8 cellular contexts compared by ENCODE assay signal in the genomic region with DNA sequence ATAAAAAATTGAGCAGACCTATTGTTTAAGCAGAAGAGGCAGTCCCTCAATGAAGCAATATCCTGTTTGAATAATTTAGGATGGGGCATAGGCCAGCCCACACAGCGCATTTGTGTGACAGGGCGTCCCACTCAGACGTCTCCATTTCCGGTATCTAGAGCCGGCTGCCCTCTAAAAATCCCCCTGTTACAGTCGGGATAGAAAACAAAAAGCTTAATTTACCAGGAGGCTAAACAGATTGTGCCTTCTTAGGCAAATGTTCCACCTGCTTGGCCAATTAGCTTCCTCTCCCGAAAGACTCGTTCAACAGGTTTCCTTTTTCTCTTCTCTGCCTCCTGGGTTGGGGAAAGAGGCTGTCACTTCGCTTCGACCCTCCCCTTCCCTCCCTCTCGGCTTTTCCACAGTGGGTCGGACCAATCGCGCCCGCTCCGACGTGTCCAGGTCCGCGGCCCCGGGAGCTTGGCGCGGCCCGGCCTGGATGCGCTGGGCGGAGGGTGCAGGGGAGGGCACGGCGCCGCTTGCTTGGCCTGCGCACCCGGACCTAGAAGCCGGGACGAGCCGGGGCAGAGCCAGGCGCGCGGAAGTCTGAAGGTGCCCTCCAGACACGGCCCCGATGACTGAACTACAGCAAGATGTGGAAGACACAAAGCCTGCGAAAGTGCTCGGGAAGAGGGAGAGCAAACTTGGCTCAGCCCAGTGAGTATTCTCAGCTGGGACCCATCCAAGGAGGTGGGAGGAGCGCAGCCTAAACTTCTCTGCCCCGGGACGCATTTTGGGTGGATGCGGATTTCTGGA. TPM values are rescaled to one million over a fixed set of nuclear protein-coding genes. Genes with fewer than 3 reads are reported as not detected.
DNase-seq lines count a peak whose midpoint lies in the region; ATAC-seq and TF ChIP-seq lines count a peak whose summit lies in the region.

A gene with protein sequence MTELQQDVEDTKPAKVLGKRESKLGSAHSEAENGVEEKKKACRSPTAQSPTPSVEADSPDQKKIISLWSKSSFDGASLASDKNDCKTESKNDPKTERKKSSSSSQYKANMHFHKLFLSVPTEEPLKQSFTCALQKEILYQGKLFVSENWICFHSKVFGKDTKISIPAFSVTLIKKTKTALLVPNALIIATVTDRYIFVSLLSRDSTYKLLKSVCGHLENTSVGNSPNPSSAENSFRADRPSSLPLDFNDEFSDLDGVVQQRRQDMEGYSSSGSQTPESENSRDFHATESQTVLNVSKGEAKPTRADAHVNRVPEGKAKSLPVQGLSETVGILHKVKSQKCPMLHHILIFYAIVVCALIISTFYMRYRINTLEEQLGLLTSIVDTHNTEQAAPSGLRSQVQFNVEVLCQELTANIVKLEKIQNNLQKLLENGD (plus strand): TSS at position 416 of the 795 bp plus-strand sequence. CDS start 198 bp downstream, at position 614.

- no peak for TF ChIP-seq CTCF in mesothelial cell of epicardium (IDR thresholded peaks at IDR 0.05; ENCODE audit: unreplicated experiment)

- H3K4me1 Mint-ChIP-seq in mesothelial cell of epicardium: peaks cover 25% of the 10 kb centered on the region

- peak; percentile 83 for DNase-seq in ACHN
- DNase-seq in NCI-H82 (lab: John Stamatoyannopoulos, UW): peak; percentile 93
- peak; percentile 38 for DNase-seq in activated T-cell treated with anti-CD3 and anti-CD28 coated beads for 1 hour (ENCODE audit: low read depth)
- DNase-seq in epidermal melanocyte (ENCODE audit: insufficient read length, low spot score): peak; percentile 63
- DNase-seq in mesothelial cell of epicardium (ENCODE audit: low spot score in 2 of 2, unreplicated experiment in 2 of 2): peak; percentile 41 to 74
- DNase-seq in stimulated activated CD8-positive, alpha-beta memory T cell treated with anti-CD3 and anti-CD28 coated beads, Interleukin-15, amount 100 ng/mL, for 48 hours (ENCODE audit: low read depth in 2 of 2): peak; percentile 47 to 49

- H3K27ac Mint-ChIP-seq in mesothelial cell of epicardium: peak within 1 kb of the TSS; percentile 86

- ATAC-seq in GM18909 (IDR thresholded peaks at IDR 0.05; ENCODE audit: poor library complexity, unreplicated experiment): peak; percentile 90
- peak; percentile 92 for ATAC-seq in HG03159 (IDR thresholded peaks at IDR 0.05; ENCODE audit: unreplicated experiment)

- peak within 1 kb of the TSS; percentile 84 for H3K4me3 Mint-ChIP-seq in mesothelial cell of epicardium

- H3K36me3 Mint-ChIP-seq in mesothelial cell of epicardium: no peaks in the 10 kb centered on the region

- in situ Hi-C loops in ACHN (cut with HindIII; ENCODE audit: low pct_ligation_motif_present, low pct_unique_long_range_greater_than_20kb, low sequenced_read_pairs): no loop called here

- no peaks in the 10 kb centered on the region for H3K9me3 Mint-ChIP-seq in mesothelial cell of epicardium

- H3K27me3 Mint-ChIP-seq in mesothelial cell of epicardium (ENCODE audit: low read depth): no peaks in the 10 kb centered on the region

RNA-seq across cellular contexts. Expression of the gene that starts here (rescaled TPM):
- 12.0 to 15.0 TPM (median 14.0 TPM) in 3 replicates for total RNA-seq in mesothelial cell of epicardium

Comparison
In these comparisons a context has a peak if more than half of its experiments do, and no peak if none do; other contexts are left out.
1. Peak in every context shown above with its lines: DNase-seq and ATAC-seq.
2. DNase-seq: peak in every context shown above with its lines; median percentile 93 in NCI-H82; 83 in ACHN; 63 in epidermal melanocyte; 58 in mesothelial cell of epicardium; 48 in stimulated activated CD8-positive, alpha-beta memory T cell treated with anti-CD3 and anti-CD28 coated beads, Interleukin-15, amount 100 ng/mL, for 48 hours; 38 in activated T-cell treated with anti-CD3 and anti-CD28 coated beads for 1 hour.